In the genomic region with DNA sequence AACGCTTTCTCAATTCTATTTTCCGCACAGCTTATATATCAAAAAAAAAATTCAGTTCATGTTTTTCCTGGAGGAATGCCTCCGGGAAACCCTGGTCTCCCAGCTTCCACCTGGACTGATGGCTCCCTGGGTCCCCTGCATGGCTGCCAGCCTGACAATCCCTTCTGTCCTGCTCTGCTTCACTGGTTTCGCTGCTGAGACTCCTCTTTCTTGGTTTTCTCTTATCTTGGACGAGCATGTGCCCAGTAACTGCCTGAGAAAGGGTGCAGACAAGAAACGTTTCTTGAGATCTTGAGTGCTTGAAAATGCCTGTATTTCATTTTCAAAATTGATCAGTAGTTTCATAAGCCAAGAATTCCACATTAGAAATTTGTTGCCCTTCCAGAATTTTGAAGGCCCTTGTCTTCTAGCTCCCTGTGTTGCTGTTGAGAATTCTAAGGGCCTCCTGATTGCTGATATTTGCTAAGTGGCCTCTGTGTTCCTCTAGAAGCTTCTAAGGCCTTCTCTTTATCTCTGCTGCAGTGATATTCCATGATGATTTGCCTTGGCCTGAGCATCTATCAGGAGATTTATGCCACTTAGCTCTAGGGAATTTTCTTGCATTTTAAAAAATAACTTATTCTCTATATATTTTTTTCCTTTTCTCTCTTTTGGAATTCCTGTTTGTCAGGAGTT, we compare ENCODE assay signal across 1 cellular context.
TF ChIP-seq lines count a peak whose summit lies in the region.

No MANE protein-coding gene starts in this region.

TF ChIP-seq in K562, 482 proteins besides CTCF, POLR2A, EP300 and RAD21 (continued from another document and continues in another):
- TF ChIP-seq, protein P1, sequence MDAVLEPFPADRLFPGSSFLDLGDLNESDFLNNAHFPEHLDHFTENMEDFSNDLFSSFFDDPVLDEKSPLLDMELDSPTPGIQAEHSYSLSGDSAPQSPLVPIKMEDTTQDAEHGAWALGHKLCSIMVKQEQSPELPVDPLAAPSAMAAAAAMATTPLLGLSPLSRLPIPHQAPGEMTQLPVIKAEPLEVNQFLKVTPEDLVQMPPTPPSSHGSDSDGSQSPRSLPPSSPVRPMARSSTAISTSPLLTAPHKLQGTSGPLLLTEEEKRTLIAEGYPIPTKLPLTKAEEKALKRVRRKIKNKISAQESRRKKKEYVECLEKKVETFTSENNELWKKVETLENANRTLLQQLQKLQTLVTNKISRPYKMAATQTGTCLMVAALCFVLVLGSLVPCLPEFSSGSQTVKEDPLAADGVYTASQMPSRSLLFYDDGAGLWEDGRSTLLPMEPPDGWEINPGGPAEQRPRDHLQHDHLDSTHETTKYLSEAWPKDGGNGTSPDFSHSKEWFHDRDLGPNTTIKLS (IDR thresholded peaks at IDR 0.05; ENCODE audit: borderline replicate concordance, low read depth) = no peak; the same call in 1 of the 2 replicates
- no peak for TF ChIP-seq CREB1 (IDR thresholded peaks at IDR 0.05)
- TF ChIP-seq CREB1 (CRISPR knock-in tag; IDR thresholded peaks at IDR 0.05) = no peak
- no peak for TF ChIP-seq HMGN3 (IDR thresholded peaks at IDR 0.05; ENCODE audit: borderline replicate concordance, extremely low read depth, insufficient read length, low read depth, low read length)
- no peak for TF ChIP-seq ZFPM2 (CRISPR knock-in tag; IDR thresholded peaks at IDR 0.05)
- TF ChIP-seq PML (IDR thresholded peaks at IDR 0.05; ENCODE audit: low read length) = no peak
- TF ChIP-seq, protein P2, sequence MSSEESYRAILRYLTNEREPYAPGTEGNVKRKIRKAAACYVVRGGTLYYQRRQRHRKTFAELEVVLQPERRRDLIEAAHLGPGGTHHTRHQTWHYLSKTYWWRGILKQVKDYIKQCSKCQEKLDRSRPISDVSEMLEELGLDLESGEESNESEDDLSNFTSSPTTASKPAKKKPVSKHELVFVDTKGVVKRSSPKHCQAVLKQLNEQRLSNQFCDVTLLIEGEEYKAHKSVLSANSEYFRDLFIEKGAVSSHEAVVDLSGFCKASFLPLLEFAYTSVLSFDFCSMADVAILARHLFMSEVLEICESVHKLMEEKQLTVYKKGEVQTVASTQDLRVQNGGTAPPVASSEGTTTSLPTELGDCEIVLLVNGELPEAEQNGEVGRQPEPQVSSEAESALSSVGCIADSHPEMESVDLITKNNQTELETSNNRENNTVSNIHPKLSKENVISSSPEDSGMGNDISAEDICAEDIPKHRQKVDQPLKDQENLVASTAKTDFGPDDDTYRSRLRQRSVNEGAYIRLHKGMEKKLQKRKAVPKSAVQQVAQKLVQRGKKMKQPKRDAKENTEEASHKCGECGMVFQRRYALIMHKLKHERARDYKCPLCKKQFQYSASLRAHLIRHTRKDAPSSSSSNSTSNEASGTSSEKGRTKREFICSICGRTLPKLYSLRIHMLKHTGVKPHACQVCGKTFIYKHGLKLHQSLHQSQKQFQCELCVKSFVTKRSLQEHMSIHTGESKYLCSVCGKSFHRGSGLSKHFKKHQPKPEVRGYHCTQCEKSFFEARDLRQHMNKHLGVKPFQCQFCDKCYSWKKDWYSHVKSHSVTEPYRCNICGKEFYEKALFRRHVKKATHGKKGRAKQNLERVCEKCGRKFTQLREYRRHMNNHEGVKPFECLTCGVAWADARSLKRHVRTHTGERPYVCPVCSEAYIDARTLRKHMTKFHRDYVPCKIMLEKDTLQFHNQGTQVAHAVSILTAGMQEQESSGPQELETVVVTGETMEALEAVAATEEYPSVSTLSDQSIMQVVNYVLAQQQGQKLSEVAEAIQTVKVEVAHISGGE (CRISPR knock-in tag; IDR thresholded peaks at IDR 0.05) = no peak
- TF ChIP-seq BRF1 (IDR thresholded peaks at IDR 0.05; ENCODE audit: borderline replicate concordance, extremely low read depth, insufficient read length) = no peak
- peak; percentile 15 for TF ChIP-seq BRD9 (IDR thresholded peaks at IDR 0.05; ENCODE audit: low read depth, partially characterized antibody)
- TF ChIP-seq FOS (IDR thresholded peaks at IDR 0.05; ENCODE audit: extremely low read depth, insufficient read length) = no peak
- TF ChIP-seq HNRNPLL (IDR thresholded peaks at IDR 0.05; ENCODE audit: low read depth, low read length, poor library complexity, severe bottlenecking) = no peak
- TF ChIP-seq ZNF217 (CRISPR knock-in tag; IDR thresholded peaks at IDR 0.05) = no peak
- no peak for TF ChIP-seq XRCC3 (IDR thresholded peaks at IDR 0.05)
- TF ChIP-seq MAFF (IDR thresholded peaks at IDR 0.05; ENCODE audit: low read length) = no peak
- TF ChIP-seq NELFE (IDR thresholded peaks at IDR 0.05; ENCODE audit: insufficient read depth, insufficient read length) = no peak
- TF ChIP-seq ZNF57 (CRISPR knock-in tag; IDR thresholded peaks at IDR 0.05) = no peak
- no peak for TF ChIP-seq DNMT1 (IDR thresholded peaks at IDR 0.05)
- no peak for TF ChIP-seq ADNP (tag; IDR thresholded peaks at IDR 0.05)
- peak; percentile 21; the same call in 1 of the 2 replicates for TF ChIP-seq HSF4 (CRISPR knock-in tag; IDR thresholded peaks at IDR 0.05; ENCODE audit: borderline replicate concordance)
- TF ChIP-seq CHD1 (IDR thresholded peaks at IDR 0.05; ENCODE audit: low read length) = no peak
- no peak for TF ChIP-seq HNRNPK (IDR thresholded peaks at IDR 0.05; ENCODE audit: low read depth, low read length, poor library complexity, severe bottlenecking)
- no peak for TF ChIP-seq RBM39 (optimal IDR thresholded peaks at IDR 0.05; ENCODE audit: low read depth, low read length)
- TF ChIP-seq, protein P3, sequence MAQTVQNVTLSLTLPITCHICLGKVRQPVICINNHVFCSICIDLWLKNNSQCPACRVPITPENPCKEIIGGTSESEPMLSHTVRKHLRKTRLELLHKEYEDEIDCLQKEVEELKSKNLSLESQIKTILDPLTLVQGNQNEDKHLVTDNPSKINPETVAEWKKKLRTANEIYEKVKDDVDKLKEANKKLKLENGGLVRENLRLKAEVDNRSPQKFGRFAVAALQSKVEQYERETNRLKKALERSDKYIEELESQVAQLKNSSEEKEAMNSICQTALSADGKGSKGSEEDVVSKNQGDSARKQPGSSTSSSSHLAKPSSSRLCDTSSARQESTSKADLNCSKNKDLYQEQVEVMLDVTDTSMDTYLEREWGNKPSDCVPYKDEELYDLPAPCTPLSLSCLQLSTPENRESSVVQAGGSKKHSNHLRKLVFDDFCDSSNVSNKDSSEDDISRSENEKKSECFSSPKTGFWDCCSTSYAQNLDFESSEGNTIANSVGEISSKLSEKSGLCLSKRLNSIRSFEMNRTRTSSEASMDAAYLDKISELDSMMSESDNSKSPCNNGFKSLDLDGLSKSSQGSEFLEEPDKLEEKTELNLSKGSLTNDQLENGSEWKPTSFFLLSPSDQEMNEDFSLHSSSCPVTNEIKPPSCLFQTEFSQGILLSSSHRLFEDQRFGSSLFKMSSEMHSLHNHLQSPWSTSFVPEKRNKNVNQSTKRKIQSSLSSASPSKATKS (CRISPR knock-in tag; IDR thresholded peaks at IDR 0.05) = no peak
- TF ChIP-seq, protein P4, sequence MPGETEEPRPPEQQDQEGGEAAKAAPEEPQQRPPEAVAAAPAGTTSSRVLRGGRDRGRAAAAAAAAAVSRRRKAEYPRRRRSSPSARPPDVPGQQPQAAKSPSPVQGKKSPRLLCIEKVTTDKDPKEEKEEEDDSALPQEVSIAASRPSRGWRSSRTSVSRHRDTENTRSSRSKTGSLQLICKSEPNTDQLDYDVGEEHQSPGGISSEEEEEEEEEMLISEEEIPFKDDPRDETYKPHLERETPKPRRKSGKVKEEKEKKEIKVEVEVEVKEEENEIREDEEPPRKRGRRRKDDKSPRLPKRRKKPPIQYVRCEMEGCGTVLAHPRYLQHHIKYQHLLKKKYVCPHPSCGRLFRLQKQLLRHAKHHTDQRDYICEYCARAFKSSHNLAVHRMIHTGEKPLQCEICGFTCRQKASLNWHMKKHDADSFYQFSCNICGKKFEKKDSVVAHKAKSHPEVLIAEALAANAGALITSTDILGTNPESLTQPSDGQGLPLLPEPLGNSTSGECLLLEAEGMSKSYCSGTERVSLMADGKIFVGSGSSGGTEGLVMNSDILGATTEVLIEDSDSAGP (CRISPR knock-in tag; IDR thresholded peaks at IDR 0.05) = no peak
- TF ChIP-seq, protein P5, sequence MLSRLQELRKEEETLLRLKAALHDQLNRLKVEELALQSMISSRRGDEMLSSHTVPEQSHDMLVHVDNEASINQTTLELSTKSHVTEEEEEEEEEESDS (CRISPR knock-in tag; IDR thresholded peaks at IDR 0.05) = no peak
- no peak for TF ChIP-seq NCOA2 (IDR thresholded peaks at IDR 0.05; ENCODE audit: partially characterized antibody in 2 of 2)
- no peak for TF ChIP-seq MEF2A (IDR thresholded peaks at IDR 0.05; ENCODE audit: control insufficient read depth, low read depth, low read length)
- TF ChIP-seq LCOR (CRISPR knock-in tag; IDR thresholded peaks at IDR 0.05) = no peak
- TF ChIP-seq ZKSCAN8 (CRISPR knock-in tag; IDR thresholded peaks at IDR 0.05) = peak; percentile 66; the same call in 1 of the 2 replicates
- TF ChIP-seq, protein P6, sequence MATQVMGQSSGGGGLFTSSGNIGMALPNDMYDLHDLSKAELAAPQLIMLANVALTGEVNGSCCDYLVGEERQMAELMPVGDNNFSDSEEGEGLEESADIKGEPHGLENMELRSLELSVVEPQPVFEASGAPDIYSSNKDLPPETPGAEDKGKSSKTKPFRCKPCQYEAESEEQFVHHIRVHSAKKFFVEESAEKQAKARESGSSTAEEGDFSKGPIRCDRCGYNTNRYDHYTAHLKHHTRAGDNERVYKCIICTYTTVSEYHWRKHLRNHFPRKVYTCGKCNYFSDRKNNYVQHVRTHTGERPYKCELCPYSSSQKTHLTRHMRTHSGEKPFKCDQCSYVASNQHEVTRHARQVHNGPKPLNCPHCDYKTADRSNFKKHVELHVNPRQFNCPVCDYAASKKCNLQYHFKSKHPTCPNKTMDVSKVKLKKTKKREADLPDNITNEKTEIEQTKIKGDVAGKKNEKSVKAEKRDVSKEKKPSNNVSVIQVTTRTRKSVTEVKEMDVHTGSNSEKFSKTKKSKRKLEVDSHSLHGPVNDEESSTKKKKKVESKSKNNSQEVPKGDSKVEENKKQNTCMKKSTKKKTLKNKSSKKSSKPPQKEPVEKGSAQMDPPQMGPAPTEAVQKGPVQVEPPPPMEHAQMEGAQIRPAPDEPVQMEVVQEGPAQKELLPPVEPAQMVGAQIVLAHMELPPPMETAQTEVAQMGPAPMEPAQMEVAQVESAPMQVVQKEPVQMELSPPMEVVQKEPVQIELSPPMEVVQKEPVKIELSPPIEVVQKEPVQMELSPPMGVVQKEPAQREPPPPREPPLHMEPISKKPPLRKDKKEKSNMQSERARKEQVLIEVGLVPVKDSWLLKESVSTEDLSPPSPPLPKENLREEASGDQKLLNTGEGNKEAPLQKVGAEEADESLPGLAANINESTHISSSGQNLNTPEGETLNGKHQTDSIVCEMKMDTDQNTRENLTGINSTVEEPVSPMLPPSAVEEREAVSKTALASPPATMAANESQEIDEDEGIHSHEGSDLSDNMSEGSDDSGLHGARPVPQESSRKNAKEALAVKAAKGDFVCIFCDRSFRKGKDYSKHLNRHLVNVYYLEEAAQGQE (CRISPR knock-in tag; IDR thresholded peaks at IDR 0.05; ENCODE audit: low read depth) = no peak
- no peak for TF ChIP-seq TCFL5 (CRISPR knock-in tag; conservative IDR thresholded peaks at IDR 0.05)
- TF ChIP-seq, protein P7, sequence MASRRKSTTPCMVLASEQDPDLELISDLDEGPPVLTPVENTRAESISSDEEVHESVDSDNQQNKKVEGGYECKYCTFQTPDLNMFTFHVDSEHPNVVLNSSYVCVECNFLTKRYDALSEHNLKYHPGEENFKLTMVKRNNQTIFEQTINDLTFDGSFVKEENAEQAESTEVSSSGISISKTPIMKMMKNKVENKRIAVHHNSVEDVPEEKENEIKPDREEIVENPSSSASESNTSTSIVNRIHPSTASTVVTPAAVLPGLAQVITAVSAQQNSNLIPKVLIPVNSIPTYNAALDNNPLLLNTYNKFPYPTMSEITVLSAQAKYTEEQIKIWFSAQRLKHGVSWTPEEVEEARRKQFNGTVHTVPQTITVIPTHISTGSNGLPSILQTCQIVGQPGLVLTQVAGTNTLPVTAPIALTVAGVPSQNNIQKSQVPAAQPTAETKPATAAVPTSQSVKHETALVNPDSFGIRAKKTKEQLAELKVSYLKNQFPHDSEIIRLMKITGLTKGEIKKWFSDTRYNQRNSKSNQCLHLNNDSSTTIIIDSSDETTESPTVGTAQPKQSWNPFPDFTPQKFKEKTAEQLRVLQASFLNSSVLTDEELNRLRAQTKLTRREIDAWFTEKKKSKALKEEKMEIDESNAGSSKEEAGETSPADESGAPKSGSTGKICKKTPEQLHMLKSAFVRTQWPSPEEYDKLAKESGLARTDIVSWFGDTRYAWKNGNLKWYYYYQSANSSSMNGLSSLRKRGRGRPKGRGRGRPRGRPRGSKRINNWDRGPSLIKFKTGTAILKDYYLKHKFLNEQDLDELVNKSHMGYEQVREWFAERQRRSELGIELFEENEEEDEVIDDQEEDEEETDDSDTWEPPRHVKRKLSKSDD (conservative IDR thresholded peaks at IDR 0.05; ENCODE audit: low read length) = no peak
- no peak for TF ChIP-seq MECOM (CRISPR knock-in tag; IDR thresholded peaks at IDR 0.05)
- TF ChIP-seq, protein P8, sequence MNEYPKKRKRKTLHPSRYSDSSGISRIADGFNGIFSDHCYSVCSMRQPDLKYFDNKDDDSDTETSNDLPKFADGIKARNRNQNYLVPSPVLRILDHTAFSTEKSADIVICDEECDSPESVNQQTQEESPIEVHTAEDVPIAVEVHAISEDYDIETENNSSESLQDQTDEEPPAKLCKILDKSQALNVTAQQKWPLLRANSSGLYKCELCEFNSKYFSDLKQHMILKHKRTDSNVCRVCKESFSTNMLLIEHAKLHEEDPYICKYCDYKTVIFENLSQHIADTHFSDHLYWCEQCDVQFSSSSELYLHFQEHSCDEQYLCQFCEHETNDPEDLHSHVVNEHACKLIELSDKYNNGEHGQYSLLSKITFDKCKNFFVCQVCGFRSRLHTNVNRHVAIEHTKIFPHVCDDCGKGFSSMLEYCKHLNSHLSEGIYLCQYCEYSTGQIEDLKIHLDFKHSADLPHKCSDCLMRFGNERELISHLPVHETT (CRISPR knock-in tag; conservative IDR thresholded peaks at IDR 0.05 in 1 of 2, IDR thresholded peaks at IDR 0.05 in 1 of 2) = peak in 1 of 2 experiments; percentile 73; a peak in 1 of 4 replicates
- TF ChIP-seq FUS (optimal IDR thresholded peaks at IDR 0.05; ENCODE audit: low read depth, low read length) = no peak
- TF ChIP-seq ZNF239 (CRISPR knock-in tag; IDR thresholded peaks at IDR 0.05) = no peak; the same call in 1 of the 2 replicates
- TF ChIP-seq, protein P9, sequence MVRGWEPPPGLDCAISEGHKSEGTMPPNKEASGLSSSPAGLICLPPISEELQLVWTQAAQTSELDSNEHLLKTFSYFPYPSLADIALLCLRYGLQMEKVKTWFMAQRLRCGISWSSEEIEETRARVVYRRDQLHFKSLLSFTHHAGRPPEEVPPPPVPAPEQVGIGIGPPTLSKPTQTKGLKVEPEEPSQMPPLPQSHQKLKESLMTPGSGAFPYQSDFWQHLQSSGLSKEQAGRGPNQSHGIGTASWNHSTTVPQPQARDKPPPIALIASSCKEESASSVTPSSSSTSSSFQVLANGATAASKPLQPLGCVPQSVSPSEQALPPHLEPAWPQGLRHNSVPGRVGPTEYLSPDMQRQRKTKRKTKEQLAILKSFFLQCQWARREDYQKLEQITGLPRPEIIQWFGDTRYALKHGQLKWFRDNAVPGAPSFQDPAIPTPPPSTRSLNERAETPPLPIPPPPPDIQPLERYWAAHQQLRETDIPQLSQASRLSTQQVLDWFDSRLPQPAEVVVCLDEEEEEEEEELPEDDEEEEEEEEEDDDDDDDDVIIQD (CRISPR knock-in tag; IDR thresholded peaks at IDR 0.05) = no peak
- TF ChIP-seq KAT8 (IDR thresholded peaks at IDR 0.05; ENCODE audit: low read depth) = no peak
- TF ChIP-seq TCF7L2 (IDR thresholded peaks at IDR 0.05; ENCODE audit: low read depth, low read length) = no peak
- no peak for TF ChIP-seq POLR2B (IDR thresholded peaks at IDR 0.05; ENCODE audit: low read depth, partially characterized antibody)
- TF ChIP-seq TAF1 (IDR thresholded peaks at IDR 0.05; ENCODE audit: control insufficient read depth, extremely low read depth, insufficient read depth, low read length, severe bottlenecking) = no peak
